In genomic region chr3:136752046-136752326, GRCh38 we compare ENCODE assay signal across 8 cellular contexts. TPM values are rescaled to one million over a fixed set of nuclear protein-coding genes. Genes with fewer than 3 reads are reported as not detected.
DNase-seq lines count a peak whose midpoint lies in the region; ATAC-seq and TF ChIP-seq lines count a peak whose summit lies in the region.

No MANE protein-coding gene starts in this region.

- peak overlapping the region; percentile 58 to 93 (median 82) for H3K4me3 ChIP-seq in adrenal gland
- peak overlapping the region in 4 of 5 donors; percentile 47 to 82 (median 75) for H3K4me3 ChIP-seq in subcutaneous abdominal adipose tissue (ENCODE audit: low read depth in 1 of 5, low read length in 5 of 5)

- intact Hi-C loops in adrenal gland (cut with DNase I): loop anchor here (5.0 to 10.0 kb wide), 4 partner anchors 205 to 360 kb away; no protein-coding TSS in a partner anchor

- no peak for TF ChIP-seq CTCF in adrenal gland (IDR thresholded peaks at IDR 0.05)

- no peaks in the 10 kb centered on the region for H3K9me3 ChIP-seq in adrenal gland (replicated peaks in 1 of 3)
- no peaks in the 10 kb centered on the region for H3K9me3 ChIP-seq in subcutaneous abdominal adipose tissue (ENCODE audit: control insufficient read depth in 5 of 5, low read length in 5 of 5)

- H3K36me3 ChIP-seq in adrenal gland (replicated peaks in 1 of 2) (no peaks in the 10 kb centered on the region), subcutaneous abdominal adipose tissue (ENCODE audit: control insufficient read depth in 5 of 5, insufficient read depth in 5 of 5, low read length in 5 of 5) (no peaks in the 10 kb centered on the region)

- H3K4me1 ChIP-seq in adrenal gland (replicated peaks in 1 of 2) (peaks cover 7 to 29% of the 10 kb centered on the region in 2 donors), subcutaneous abdominal adipose tissue (ENCODE audit: control insufficient read depth in 5 of 5, insufficient read depth in 5 of 5, low read length in 5 of 5) (peaks cover 2 to 36% (median 32%) of the 10 kb centered on the region in 5 donors)

- DNase-seq in NCI-H2029 (lab: John Stamatoyannopoulos, UW) (peak; percentile 49), NCI-H2029 treated with DMSO at 0.1 percent for 48 hours (lab: John Stamatoyannopoulos, UW) (no peak), Kasumi-1 (lab: John Stamatoyannopoulos, UW) (peak; percentile 46 to 61), adrenal gland (no peak), iPS-NIHi7 (ENCODE audit: extremely low spot score) (peak; percentile 48), RKO (ENCODE audit: low spot score) (no peak)

- H3K27ac ChIP-seq in adrenal gland: peak overlapping the region; percentile 94 to 100 (median 100)
- peak overlapping the region; percentile 97 for H3K27ac ChIP-seq in subcutaneous abdominal adipose tissue (ENCODE audit: low read depth, low read length)

- WGBS in adrenal gland, 4 donors: 0 to 1% (median 1%) methylated on average over 16 to 41 of the region's 41 CpGs; no CpG with 5 or more reads in 1 of the 4 donors

- H3K9ac ChIP-seq in subcutaneous abdominal adipose tissue (ENCODE audit: low read length in 5 of 5): peak overlapping the region in 3 of 5 donors; percentile 51 to 77 (median 69)

- peak; percentile 9 for ATAC-seq in GM21619 (IDR thresholded peaks at IDR 0.05; ENCODE audit: unreplicated experiment)

- no peak for TF ChIP-seq POLR2A in adrenal gland (IDR thresholded peaks at IDR 0.05)

- H3K27me3 ChIP-seq in adrenal gland: no peaks in the 10 kb centered on the region
- no peaks in the 10 kb centered on the region for H3K27me3 ChIP-seq in subcutaneous abdominal adipose tissue (ENCODE audit: control insufficient read depth in 5 of 5, insufficient read depth in 4 of 5, low read length in 5 of 5)

RNA-seq across cellular contexts. Expression of gene STAG1, which starts 0.2 kb away (rescaled TPM):
- total RNA-seq in adrenal gland: 10 to 100 TPM; 17.1 to 33.3 (median 27.5) TPM
- polyA plus RNA-seq in adrenal gland: 10 to 100 TPM in 2 of 3 donors, 1 to 10 TPM in 1; 7.5 to 15.8 (median 11.0) TPM

Comparison
In these comparisons a context has a peak if more than half of its experiments do, and no peak if none do; other contexts are left out.
1. DNase-seq: peak in NCI-H2029 (single experiment), Kasumi-1 (2 of 2) and iPS-NIHi7 (single experiment); none in NCI-H2029 treated with DMSO at 0.1 percent for 48 hours (single experiment), adrenal gland (0 of 7) and RKO (single experiment).